In the genomic region with DNA sequence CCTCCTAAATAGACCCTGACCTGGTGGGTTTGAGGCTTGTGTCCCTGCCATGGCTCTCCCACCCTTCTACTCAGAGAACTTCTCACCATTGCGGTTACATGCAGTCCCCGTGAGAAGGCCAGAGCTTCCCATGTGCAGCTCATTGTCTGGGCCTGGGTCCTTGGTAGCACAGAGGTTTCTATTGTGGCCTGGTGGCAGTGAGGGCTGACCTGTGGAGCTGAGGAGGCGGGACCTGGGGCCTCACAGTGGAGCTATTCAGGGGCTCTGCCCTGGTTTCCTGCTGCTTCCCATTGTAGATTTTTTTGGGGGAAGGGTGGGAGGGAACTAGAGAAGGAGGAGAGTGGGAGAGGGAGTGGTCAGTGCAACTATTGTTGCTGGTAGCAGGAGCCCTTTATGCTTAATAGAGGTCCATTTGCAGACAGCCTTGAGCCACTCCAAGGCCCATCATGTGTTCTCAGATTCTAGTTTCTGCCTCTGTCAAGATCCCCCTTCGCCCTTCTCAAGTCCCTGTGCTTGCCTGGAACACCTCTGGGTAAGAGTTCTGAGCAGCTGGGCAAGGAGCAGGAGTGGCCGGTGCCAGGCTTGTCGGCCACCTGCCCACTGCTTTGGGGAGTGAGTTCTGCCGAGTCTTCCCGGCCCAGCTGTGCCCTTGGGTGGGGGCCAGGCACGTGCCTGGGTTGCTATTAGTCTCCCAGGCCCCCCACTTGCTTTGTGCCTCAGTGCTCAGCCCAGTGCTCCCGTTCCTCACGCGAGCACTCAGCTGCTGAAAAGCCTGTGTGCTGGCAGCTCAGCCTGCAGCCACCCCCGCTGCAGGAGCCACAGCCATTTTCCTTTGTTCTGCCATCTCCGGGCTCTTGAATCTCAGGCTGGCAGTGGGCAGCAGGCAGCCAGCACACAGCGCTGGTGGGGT, we compare ENCODE assay signal across 8 cellular contexts. TPM values are rescaled to one million over a fixed set of nuclear protein-coding genes. Genes with fewer than 3 reads are reported as not detected.
DNase-seq lines count a peak whose midpoint lies in the region; ATAC-seq, FAIRE-seq and TF ChIP-seq lines count a peak whose summit lies in the region.

No MANE protein-coding gene starts in this region.

- peak; percentile 83 for FAIRE-seq in HepG2 (lab: Jason Lieb, UNC)
- no peak for FAIRE-seq in D721Med (lab: Jason Lieb, UNC)

- POLR2A ChIA-PET in HepG2 (lab: Yijun Ruan, JAX), result interaction anchor here (0.9 to 2.9 kb wide), 13 partner anchors 8 to 192 kb away, joined by 3 to 25 read pairs (median 5); partner anchors contain the start of gene PRXL2A

- H3K9me3 ChIP-seq in HepG2 (ENCODE audit: low read length), result no peaks in the 10 kb centered on the region
- no peaks in the 10 kb centered on the region for H3K9me3 ChIP-seq in subcutaneous abdominal adipose tissue (ENCODE audit: control insufficient read depth in 5 of 5, low read length in 5 of 5)

- H3K27me3 ChIP-seq in HepG2 (ENCODE audit: control insufficient read depth in 1 of 2, insufficient read depth in 2 of 2, low read length in 2 of 2) (no peaks in the 10 kb centered on the region), subcutaneous abdominal adipose tissue (ENCODE audit: control insufficient read depth in 5 of 5, insufficient read depth in 4 of 5, low read length in 5 of 5) (no peaks in the 10 kb centered on the region)

- CTCF ChIA-PET in HepG2 (lab: Yijun Ruan, JAX; ENCODE audit: low intra/inter-chr PET ratio, low total read pairs), result no interaction called here

- no TSS peak for BruUV-seq in HepG2 (replicated peaks; lab: Mats Ljungman, UMichigan)

- H3K4me2 ChIP-seq in HepG2 (ENCODE audit: low read depth, low read length), result peak overlapping the region; percentile 68

- H2AFZ ChIP-seq in HepG2 (ENCODE audit: low read length), result no peak overlapping the region

- H3K27ac ChIP-seq in HepG2 (ENCODE audit: extremely low read length, insufficient read depth, low read length) (peak overlapping the region; percentile 90), subcutaneous abdominal adipose tissue (ENCODE audit: low read depth, low read length) (peak overlapping the region; percentile 98)

- no peak for TF ChIP-seq CTCF in HepG2 (CRISPR knock-in tag; IDR thresholded peaks at IDR 0.05)
- no peak for TF ChIP-seq CTCF in D721Med (IDR thresholded peaks at IDR 0.05; ENCODE audit: insufficient read depth, missing control alignments)

- H3K79me2 ChIP-seq in HepG2 (ENCODE audit: insufficient read depth, low read length), result peaks cover 100% of the 10 kb centered on the region

- H3K4me3 ChIP-seq in HepG2 (replicated peaks in 1 of 3; ENCODE audit: insufficient read depth in 1 of 3, low read depth in 2 of 3, low read length in 3 of 3) (peak overlapping the region in 1 of 3 experiments; percentile 46; a peak in 2 of 6 replicates), subcutaneous abdominal adipose tissue (ENCODE audit: low read depth in 1 of 5, low read length in 5 of 5) (peak overlapping the region; percentile 8 to 49 (median 37))

- H3K36me3 ChIP-seq in HepG2 (replicated peaks in 1 of 2; ENCODE audit: control insufficient read depth in 1 of 2, insufficient read depth in 2 of 2, low read length in 2 of 2) (peaks cover 5 to 23% of the 10 kb centered on the region in 2 experiments; a peak in 4 of 5 replicates), subcutaneous abdominal adipose tissue (ENCODE audit: control insufficient read depth in 5 of 5, insufficient read depth in 5 of 5, low read length in 5 of 5) (peaks cover 0 to 5% (median 2%) of the 10 kb centered on the region in 5 donors)

- in situ Hi-C loops in HepG2 (cut with HindIII; ENCODE audit: extremely low pct_ligation_motif_present, low pct_unique_long_range_greater_than_20kb), result no loop called here

- TF ChIP-seq RAD21 in HepG2 (CRISPR knock-in tag; IDR thresholded peaks at IDR 0.05), result no peak

- intact Hi-C loops in HepG2 (cut with micrococcal nuclease; ENCODE audit: unreplicated experiment), result loop anchor here (2.0 kb wide), 1 partner anchor 34 kb away; no protein-coding TSS in a partner anchor

- ATAC-seq in HepG2 (peak; percentile 97), HG03280 (IDR thresholded peaks at IDR 0.05; ENCODE audit: unreplicated experiment) (no peak)

- peak in 1 of 2 experiments; percentile 53; a peak in 1 of 4 replicates for TF ChIP-seq EP300 in HepG2 (IDR thresholded peaks at IDR 0.05; ENCODE audit: low read depth in 2 of 2, low read length in 2 of 2)
- TF ChIP-seq EP300 in HepG2 (CRISPR knock-in tag; IDR thresholded peaks at IDR 0.05; ENCODE audit: borderline replicate concordance), result peak; percentile 49

- peak in 1 of 2 experiments; percentile 70; a peak in 2 of 4 replicates for TF ChIP-seq POLR2A in HepG2 (IDR thresholded peaks at IDR 0.05; ENCODE audit: insufficient read depth in 1 of 2, low read depth in 2 of 2, low read length in 2 of 2)

- H3K9ac ChIP-seq in HepG2 (ENCODE audit: insufficient read depth, low read depth, low read length), result peak overlapping the region; percentile 73
- peak overlapping the region in 4 of 5 donors; percentile 42 to 59 (median 46) for H3K9ac ChIP-seq in subcutaneous abdominal adipose tissue (ENCODE audit: low read length in 5 of 5)

- 75% methylated on average over 3 of the region's 15 CpGs for WGBS in HepG2 (ENCODE audit: low lambda C conversion rate)

- DNase-seq in D341Med (ENCODE audit: low spot score) (peak; percentile 39), NCI-H2227 (lab: John Stamatoyannopoulos, UW; ENCODE audit: unreplicated experiment) (peak; percentile 23), brain pericyte (ENCODE audit: low read depth, low spot score) (peak; percentile 27), HepG2 (ENCODE audit: low spot score) (peak; percentile 97), D721Med (ENCODE audit: insufficient read length, low spot score) (no peak), RKO (ENCODE audit: low spot score) (no peak)

- peaks cover 99% of the 10 kb centered on the region for H3K4me1 ChIP-seq in HepG2 (ENCODE audit: insufficient read depth, low read length)
- peaks cover 40 to 100% (median 99%) of the 10 kb centered on the region in 5 donors for H3K4me1 ChIP-seq in subcutaneous abdominal adipose tissue (ENCODE audit: control insufficient read depth in 5 of 5, insufficient read depth in 5 of 5, low read length in 5 of 5)

- peaks cover 41% of the 10 kb centered on the region for H4K20me1 ChIP-seq in HepG2 (ENCODE audit: insufficient read depth, low read length)

TF ChIP-seq in HepG2, 621 proteins besides CTCF, POLR2A, EP300 and RAD21 (continues in another document):
- peak; percentile 69 for TF ChIP-seq GATAD2A (CRISPR knock-in tag; IDR thresholded peaks at IDR 0.05)

RNA-seq across cellular contexts. Expression of gene TSPAN14, which starts 10.7 kb away (rescaled TPM):
- total RNA-seq in HepG2 (2016; rRNA removed; fragmentation: Illumina TruSeq; extraction: Trizol), result 17.4 and 24.1 TPM in 2 replicates
- 5.0 and 6.4 TPM in 2 replicates for total RNA-seq in HepG2 (2016; cell fraction: cytosol; rRNA removed; fragmentation: Illumina TruSeq; extraction: Trizol; ENCODE audit: low read depth)
- total RNA-seq in HepG2 (2016; cell fraction: insoluble cytoplasmic fraction; rRNA removed; fragmentation: Illumina TruSeq; extraction: Trizol), result 16.0 and 24.8 TPM in 2 replicates
- total RNA-seq in HepG2 (2016; cell fraction: membrane; rRNA removed; fragmentation: Illumina TruSeq; extraction: Trizol), result 15.7 and 18.1 TPM in 2 replicates
- 28.9 and 38.5 TPM in 2 replicates for total RNA-seq in HepG2 (2016; cell fraction: nucleus; rRNA removed; fragmentation: Illumina TruSeq; extraction: Trizol)
- polyA plus RNA-seq in HepG2 (2011; rRNA removed), result 73.8 and 80.6 TPM in 2 replicates
- 66.9 and 68.7 TPM in 2 replicates for polyA plus RNA-seq in HepG2 (2011; cell fraction: cytosol; rRNA removed)
- polyA plus RNA-seq in HepG2 (2011; cell fraction: nucleus; rRNA removed), result 64.3 and 75.0 TPM in 2 replicates
- 36.4 and 39.6 TPM in 2 replicates for polyA plus RNA-seq in HepG2 (2012)
- 6.7 and 7.8 TPM in 2 replicates for polyA plus RNA-seq in HepG2 (2016; cell fraction: cytosol; fragmentation: Illumina TruSeq; extraction: Trizol; ENCODE audit: low read depth)
- 19.6 and 25.9 TPM in 2 replicates for polyA plus RNA-seq in HepG2 (2016; cell fraction: insoluble cytoplasmic fraction; fragmentation: Illumina TruSeq; extraction: Trizol; ENCODE audit: low read depth)
- polyA plus RNA-seq in HepG2 (2016; cell fraction: membrane; fragmentation: Illumina TruSeq; extraction: Trizol; ENCODE audit: low read depth), result 15.4 and 16.2 TPM in 2 replicates
- 59.1 and 62.2 TPM in 2 replicates for polyA plus RNA-seq in HepG2 (2016; cell fraction: nucleus; fragmentation: Illumina TruSeq; extraction: Trizol; ENCODE audit: insufficient read depth, low read depth)
- 22.0 and 139 TPM in 2 replicates for polyA minus RNA-seq in HepG2 (2011; rRNA and poly(A)+ RNA removed; ENCODE audit: low replicate concordance)
- 48.1 and 54.0 TPM in 2 replicates for polyA minus RNA-seq in HepG2 (2011; cell fraction: cytosol; rRNA and poly(A)+ RNA removed)
- polyA minus RNA-seq in HepG2 (2011; cell fraction: nucleus; rRNA and poly(A)+ RNA removed), result 39.9 and 48.0 TPM in 2 replicates

RNA-seq across cellular contexts. Expression of gene PRXL2A, which starts 56.5 kb away (rescaled TPM):
- 57.4 and 79.9 TPM in 2 replicates for total RNA-seq in HepG2 (2016; rRNA removed; fragmentation: Illumina TruSeq; extraction: Trizol)
- 61.0 and 61.6 TPM in 2 replicates for total RNA-seq in HepG2 (2016; cell fraction: cytosol; rRNA removed; fragmentation: Illumina TruSeq; extraction: Trizol; ENCODE audit: low read depth)
- total RNA-seq in HepG2 (2016; cell fraction: insoluble cytoplasmic fraction; rRNA removed; fragmentation: Illumina TruSeq; extraction: Trizol), result 60.4 and 81.6 TPM in 2 replicates
- 103 and 106 TPM in 2 replicates for total RNA-seq in HepG2 (2016; cell fraction: membrane; rRNA removed; fragmentation: Illumina TruSeq; extraction: Trizol)
- total RNA-seq in HepG2 (2016; cell fraction: nucleus; rRNA removed; fragmentation: Illumina TruSeq; extraction: Trizol), result 46.3 and 54.0 TPM in 2 replicates
- 43.9 and 44.0 TPM in 2 replicates for polyA plus RNA-seq in HepG2 (2011; rRNA removed)
- 30.6 and 48.5 TPM in 2 replicates for polyA plus RNA-seq in HepG2 (2011; cell fraction: cytosol; rRNA removed)
- 9.3 and 15.2 TPM in 2 replicates for polyA plus RNA-seq in HepG2 (2011; cell fraction: nucleus; rRNA removed)
- 75.8 and 86.2 TPM in 2 replicates for polyA plus RNA-seq in HepG2 (2012)
- polyA plus RNA-seq in HepG2 (2016; cell fraction: cytosol; fragmentation: Illumina TruSeq; extraction: Trizol; ENCODE audit: low read depth), result 96.8 and 103 TPM in 2 replicates
- 78.0 and 79.1 TPM in 2 replicates for polyA plus RNA-seq in HepG2 (2016; cell fraction: insoluble cytoplasmic fraction; fragmentation: Illumina TruSeq; extraction: Trizol; ENCODE audit: low read depth)
- polyA plus RNA-seq in HepG2 (2016; cell fraction: membrane; fragmentation: Illumina TruSeq; extraction: Trizol; ENCODE audit: low read depth), result 115 and 119 TPM in 2 replicates
- 101 and 103 TPM in 2 replicates for polyA plus RNA-seq in HepG2 (2016; cell fraction: nucleus; fragmentation: Illumina TruSeq; extraction: Trizol; ENCODE audit: insufficient read depth, low read depth)
- 10.9 and 11.9 TPM in 2 replicates for polyA minus RNA-seq in HepG2 (2011; rRNA and poly(A)+ RNA removed; ENCODE audit: low replicate concordance)
- 18.7 and 25.3 TPM in 2 replicates for polyA minus RNA-seq in HepG2 (2011; cell fraction: cytosol; rRNA and poly(A)+ RNA removed)
- 10.4 and 12.6 TPM in 2 replicates for polyA minus RNA-seq in HepG2 (2011; cell fraction: nucleus; rRNA and poly(A)+ RNA removed)

Comparison
In these comparisons a context has a peak if more than half of its experiments do, and no peak if none do; other contexts are left out.
1. DNase-seq: peak in D341Med (single experiment), NCI-H2227 (single experiment), brain pericyte (single experiment) and HepG2 (single experiment); none in D721Med (single experiment) and RKO (single experiment).